ENCODE assay signal across 19 cellular contexts in genomic region chr22:42714768-42715430, GRCh38. TPM values are rescaled to one million over a fixed set of nuclear protein-coding genes. Genes with fewer than 3 reads are reported as not detected.
DNase-seq lines count a peak whose midpoint lies in the region; ATAC-seq, FAIRE-seq and TF ChIP-seq lines count a peak whose summit lies in the region.
"Had no signal": no experiment of that assay in that cellular context is flagged by ENCODE, and none has a peak within 500 bp of the region (broad histone marks: within the 10 kb centered on the region; RNA-seq: fewer than 3 reads in every experiment).

No MANE protein-coding gene starts in this region.

- no peak for FAIRE-seq in astrocyte (lab: Jason Lieb, UNC)

- H3K27ac ChIP-seq in A673 (ENCODE audit: low read depth, low read length, poor library complexity, severe bottlenecking): peak overlapping the region; percentile 34
- no peak overlapping the region for H3K27ac ChIP-seq in astrocyte (ENCODE audit: low read depth, low read length)
- H3K27ac ChIP-seq: suprapubic skin had no signal

- POLR2A ChIA-PET in A673 (lab: Charles Lee; ENCODE audit: low non-redundant PET): no interaction called here

- H3K36me3 Mint-ChIP-seq in astrocyte (ENCODE audit: low read depth, unreplicated experiment): no peaks in the 10 kb centered on the region

- intact Hi-C loops in A673 (cut with micrococcal nuclease; ENCODE audit: unreplicated experiment): no loop called here

- H3K9me3 ChIP-seq in A673 (ENCODE audit: low read depth, low read length, poor library complexity, severe bottlenecking) (peaks cover 5% of the 10 kb centered on the region), astrocyte (ENCODE audit: insufficient read depth, low read depth, low read length) (no peaks in the 10 kb centered on the region)

- H3K4me3 ChIP-seq in A673 (ENCODE audit: low read depth, low read length, poor library complexity, severe bottlenecking): no peak overlapping the region
- H3K4me3 ChIP-seq in H7 (ENCODE audit: insufficient read depth, low read depth, low read length): no peak overlapping the region
- H3K4me3 ChIP-seq in astrocyte (ENCODE audit: insufficient read depth, low read depth, low read length): no peak overlapping the region
- H3K4me3 ChIP-seq: mucosa of descending colon, suprapubic skin had no signal

- H3K4me1 ChIP-seq in A673 (ENCODE audit: insufficient read depth, low read length, poor library complexity, severe bottlenecking) (peaks cover 29% of the 10 kb centered on the region), astrocyte (ENCODE audit: insufficient read depth, low read length) (peaks cover 6% of the 10 kb centered on the region)

- peaks cover 5% of the 10 kb centered on the region for H3K9me3 Mint-ChIP-seq in astrocyte (ENCODE audit: unreplicated experiment)
- H3K9me3 Mint-ChIP-seq: activated naive CD4-positive, alpha-beta T cell treated with anti-CD3 and anti-CD28 coated beads, Interleukin-2, amount 50 U/mL, for 72 hours had no signal

- peaks cover 21% of the 10 kb centered on the region for H3K27me3 Mint-ChIP-seq in astrocyte (ENCODE audit: low read depth, unreplicated experiment)

- H3K4me3 Mint-ChIP-seq in astrocyte (ENCODE audit: unreplicated experiment): no peak overlapping the region
- H3K4me3 Mint-ChIP-seq: activated CD4-positive, alpha-beta T cell treated with anti-CD3 and anti-CD28 coated beads for 36 hours; neural crest cell had no signal

- H2AFZ ChIP-seq in astrocyte (ENCODE audit: low read depth, low read length): no peak overlapping the region

- H3K36me3 ChIP-seq in A673 (ENCODE audit: insufficient read depth, low read length, poor library complexity, severe bottlenecking): peaks cover 1% of the 10 kb centered on the region
- no peaks in the 10 kb centered on the region for H3K36me3 ChIP-seq in H7 (replicated peaks; ENCODE audit: control insufficient read depth, insufficient read depth, low read length)
- H3K36me3 ChIP-seq in astrocyte (ENCODE audit: insufficient read depth, low read length): no peaks in the 10 kb centered on the region
- H3K36me3 ChIP-seq: suprapubic skin had no signal

- peaks cover 18% of the 10 kb centered on the region for H4K20me1 ChIP-seq in astrocyte (ENCODE audit: insufficient read depth, low read length)

- H3K27me3 ChIP-seq in A673 (replicated peaks; ENCODE audit: insufficient read depth, low read depth, low read length, poor library complexity) (no peaks in the 10 kb centered on the region), H7 (ENCODE audit: control insufficient read depth, insufficient read depth, low read length) (peaks cover 13% of the 10 kb centered on the region), astrocyte (ENCODE audit: insufficient read depth, low read length) (peaks cover 25% of the 10 kb centered on the region)

- no peak for TF ChIP-seq CTCF in A673 (conservative IDR thresholded peaks at IDR 0.05; ENCODE audit: low read depth, low read length)
- TF ChIP-seq CTCF in astrocyte (IDR thresholded peaks at IDR 0.05; ENCODE audit: insufficient read depth, low read depth, low read length): no peak

- no peaks in the 10 kb centered on the region for H3K79me2 ChIP-seq in astrocyte (ENCODE audit: insufficient read depth, low read length)

- no peak for ATAC-seq in GM19455 (IDR thresholded peaks at IDR 0.05; ENCODE audit: unreplicated experiment)
- ATAC-seq in GM19395 (IDR thresholded peaks at IDR 0.05; ENCODE audit: unreplicated experiment): no peak
- ATAC-seq in GM19324 (IDR thresholded peaks at IDR 0.05; ENCODE audit: low FRiP score, unreplicated experiment): no peak
- ATAC-seq: activated CD4-positive, alpha-beta T cell treated with anti-CD3 and anti-CD28 coated beads for 36 hours; activated naive CD4-positive, alpha-beta T cell treated with anti-CD3 and anti-CD28 coated beads, Interleukin-2, amount 50 U/mL, for 72 hours; mucosa of descending colon had no signal

- H3K27ac Mint-ChIP-seq in astrocyte (ENCODE audit: unreplicated experiment): peak overlapping the region; percentile 83
- H3K27ac Mint-ChIP-seq: activated CD4-positive, alpha-beta T cell treated with anti-CD3 and anti-CD28 coated beads for 36 hours; activated naive CD4-positive, alpha-beta T cell treated with anti-CD3 and anti-CD28 coated beads, Interleukin-2, amount 50 U/mL, for 72 hours; progenitor cell of endocrine pancreas had no signal

- no peak overlapping the region for H3K9ac ChIP-seq in astrocyte (ENCODE audit: low read length)

- BruUV-seq in A673 (replicated peaks; lab: Mats Ljungman, UMichigan): no TSS peak

- DNase-seq in A673 (ENCODE audit: low spot score) (no peak), H7 (peak; percentile 37), astrocyte (ENCODE audit: low read depth) (peak; percentile 19), iris pigment epithelial cell (ENCODE audit: low read depth) (peak; percentile 32), COR-L47 (lab: John Stamatoyannopoulos, UW) (no peak)
- DNase-seq: activated CD4-positive, alpha-beta T cell treated with anti-CD3 and anti-CD28 coated beads for 36 hours; activated T-cell treated with anti-CD3 and anti-CD28 coated beads, Interleukin-2, amount 50 U/mL, for 48 hours; C1 segment of cervical spinal cord; effector CD8-positive, alpha-beta T cell; KG1; mucosa of descending colon; NCI-H526 treated with DMSO at 0.1 percent for 48 hours had no signal

- peaks cover 5% of the 10 kb centered on the region for H3K4me1 Mint-ChIP-seq in astrocyte (ENCODE audit: low read depth, unreplicated experiment)

- peak overlapping the region; percentile 22 for H3K4me2 ChIP-seq in astrocyte (ENCODE audit: low read length)

- CTCF ChIA-PET in A673 (lab: Charles Lee): no interaction called here

RNA-seq across cellular contexts. Expression of gene A4GALT, which starts 5.8 kb away (rescaled TPM):
- total RNA-seq in A673 (2021) (21.9 and 23.7 TPM in 2 replicates), astrocyte (1.6 and 1.9 TPM in 2 replicates)
- 7.6 and 9.6 TPM in 2 replicates for total RNA-seq in H7 (2014; rRNA removed; shearing (Covaris generic))
- total RNA-seq: activated CD4-positive, alpha-beta T cell treated with anti-CD3 and anti-CD28 coated beads for 36 hours had no signal

Comparison
In these comparisons a context has a peak if more than half of its experiments do, and no peak if none do; other contexts are left out.
1. DNase-seq: peak in H7 (single experiment), astrocyte (single experiment) and iris pigment epithelial cell (single experiment); none in A673 (single experiment) and COR-L47 (single experiment).